In genomic region chr6:48994811-48995210, GRCh38 we compare ENCODE assay signal across 28 cellular contexts.
DNase-seq lines count a peak whose midpoint lies in the region; ATAC-seq, FAIRE-seq and TF ChIP-seq lines count a peak whose summit lies in the region.
"Had no signal": no experiment of that assay in that cellular context is flagged by ENCODE, and none has a peak within 500 bp of the region (broad histone marks: within the 10 kb centered on the region; RNA-seq: fewer than 3 reads in every experiment).

No MANE protein-coding gene starts in this region.

- TF ChIP-seq POLR2A in HepG2 (IDR thresholded peaks at IDR 0.05; ENCODE audit: insufficient read depth in 1 of 2, low read depth in 2 of 2, low read length in 2 of 2) (no peak), right lobe of liver (IDR thresholded peaks at IDR 0.05) (no peak), GM12878 (IDR thresholded peaks at IDR 0.05; ENCODE audit: low read depth, low read length) (no peak)

- TF ChIP-seq RAD21 in HepG2 (CRISPR knock-in tag; IDR thresholded peaks at IDR 0.05) (no peak), GM12878 (IDR thresholded peaks at IDR 0.05; ENCODE audit: insufficient read depth, low read depth, low read length) (no peak)

- WGBS in HepG2 (ENCODE audit: low lambda C conversion rate): 0% methylated on average over 2 of the region's 2 CpGs
- 42% methylated on average over 2 of the region's 2 CpGs for WGBS in right lobe of liver (ENCODE audit: insufficient coverage, low coverage, low lambda C conversion rate, missing lambda C conversion rate)
- 0% methylated on average over 2 of the region's 2 CpGs for WGBS in GM12878 (ENCODE audit: insufficient coverage, insufficient replicate concordance, low lambda C conversion rate, missing lambda C conversion rate)

- SMC1A ChIA-PET in GM12878 (lab: Charles Lee; ENCODE audit: uncharacterized antibody, unreplicated experiment): no interaction called here

- in situ Hi-C loops in HepG2 (cut with HindIII; ENCODE audit: extremely low pct_ligation_motif_present, low pct_unique_long_range_greater_than_20kb): no loop called here
- in situ Hi-C loops in GM12878 (cut with MboI): no loop called here

- ATAC-seq in HepG2 (peak; percentile 66), right lobe of liver (no peak), GM12878 (peak; percentile 31)
- ATAC-seq: right cardiac atrium; stimulated activated naive B cell treated with anti-CD40 and anti-IgM and Interleukin-4, amounts not matched to agents 10 μg/mL and 1 μg/mL and 100 μg/mL, for 72 hours had no signal

- H3K27ac ChIP-seq in HepG2 (ENCODE audit: extremely low read length, insufficient read depth, low read length) (no peak overlapping the region), right lobe of liver (no peak overlapping the region), GM12878 (ENCODE audit: control insufficient read depth, insufficient read depth) (no peak overlapping the region)
- H3K27ac ChIP-seq: coronary artery, parathyroid adenoma, SK-N-MC, suprapubic skin had no signal

- H3K4me3 ChIP-seq in HepG2 (replicated peaks in 1 of 3; ENCODE audit: insufficient read depth in 1 of 3, low read depth in 2 of 3, low read length in 3 of 3): no peak overlapping the region
- H3K4me3 ChIP-seq in right lobe of liver: no peak overlapping the region
- no peak overlapping the region for H3K4me3 ChIP-seq in GM12878
- H3K4me3 ChIP-seq: coronary artery, SK-N-MC, suprapubic skin had no signal

- H3K36me3 ChIP-seq in HepG2 (replicated peaks in 1 of 2; ENCODE audit: control insufficient read depth in 1 of 2, insufficient read depth in 2 of 2, low read length in 2 of 2) (no peaks in the 10 kb centered on the region), right lobe of liver (no peaks in the 10 kb centered on the region), GM12878 (ENCODE audit: control insufficient read depth in 2 of 2, insufficient read depth in 2 of 2, low read length in 1 of 2) (no peaks in the 10 kb centered on the region)
- H3K36me3 ChIP-seq: suprapubic skin had no signal

- TF ChIP-seq EP300 in HepG2 (IDR thresholded peaks at IDR 0.05; ENCODE audit: low read depth in 2 of 2, low read length in 2 of 2) (no peak), HepG2 (CRISPR knock-in tag; IDR thresholded peaks at IDR 0.05; ENCODE audit: borderline replicate concordance) (no peak), GM12878 (IDR thresholded peaks at IDR 0.05; ENCODE audit: borderline replicate concordance in 1 of 2, control insufficient read depth in 1 of 2, low read depth in 2 of 2, low read length in 2 of 2) (no peak)

- H3K9me3 ChIP-seq in HepG2 (ENCODE audit: low read length) (no peaks in the 10 kb centered on the region), right lobe of liver (no peaks in the 10 kb centered on the region), GM12878 (replicated peaks; ENCODE audit: control insufficient read depth, insufficient read depth, low read length) (no peaks in the 10 kb centered on the region)
- H3K9me3 ChIP-seq: suprapubic skin had no signal

- H2AFZ ChIP-seq in HepG2 (ENCODE audit: low read length) (no peak overlapping the region), GM12878 (ENCODE audit: control insufficient read depth, low read depth, low read length) (no peak overlapping the region)
- H2AFZ ChIP-seq: parathyroid adenoma had no signal

- H3K27me3 ChIP-seq in HepG2 (ENCODE audit: control insufficient read depth in 1 of 2, insufficient read depth in 2 of 2, low read length in 2 of 2): no peaks in the 10 kb centered on the region
- no peaks in the 10 kb centered on the region for H3K27me3 ChIP-seq in right lobe of liver
- H3K27me3 ChIP-seq in GM12878 (replicated peaks in 1 of 2; ENCODE audit: control insufficient read depth in 2 of 2, insufficient read depth in 2 of 2, low read length in 1 of 2): no peaks in the 10 kb centered on the region
- H3K27me3 ChIP-seq: suprapubic skin had no signal

- H3K4me2 ChIP-seq in HepG2 (ENCODE audit: low read depth, low read length) (no peak overlapping the region), GM12878 (ENCODE audit: control insufficient read depth, insufficient read depth) (no peak overlapping the region)

- POLR2A ChIA-PET in HepG2 (lab: Yijun Ruan, JAX): no interaction called here
- POLR2A ChIA-PET in GM12878 (lab: Charles Lee): no interaction called here

- H3K9ac ChIP-seq in HepG2 (ENCODE audit: insufficient read depth, low read depth, low read length): no peak overlapping the region
- no peak overlapping the region for H3K9ac ChIP-seq in GM12878 (ENCODE audit: control insufficient read depth, insufficient read depth, low read length)
- H3K9ac ChIP-seq: parathyroid adenoma had no signal

- no peaks in the 10 kb centered on the region for H3K79me2 ChIP-seq in HepG2 (ENCODE audit: insufficient read depth, low read length)
- no peaks in the 10 kb centered on the region for H3K79me2 ChIP-seq in GM12878 (ENCODE audit: control insufficient read depth, insufficient read depth, low read length)
- H3K79me2 ChIP-seq: parathyroid adenoma had no signal

- H3K4me1 ChIP-seq in HepG2 (ENCODE audit: insufficient read depth, low read length) (no peaks in the 10 kb centered on the region), right lobe of liver (no peaks in the 10 kb centered on the region), GM12878 (ENCODE audit: control insufficient read depth, insufficient read depth, low read length) (no peaks in the 10 kb centered on the region)
- H3K4me1 ChIP-seq: parathyroid adenoma, suprapubic skin had no signal

- BruUV-seq in HepG2 (replicated peaks; lab: Mats Ljungman, UMichigan) (no TSS peak), GM12878 (replicated peaks; lab: Mats Ljungman, UMichigan) (no TSS peak)

- DNase-seq in HepG2 (ENCODE audit: low spot score): no peak
- no peak for DNase-seq in right lobe of liver
- peak; percentile 52 for DNase-seq in NCI-H446 treated with DMSO at 0.1 percent for 48 hours (lab: John Stamatoyannopoulos, UW)
- DNase-seq in GM12878 (ENCODE audit: low read depth, low spot score): no peak
- DNase-seq in NCI-H2107 (lab: John Stamatoyannopoulos, UW): no peak
- DNase-seq in NCI-H510A treated with DMSO at 0.1 percent for 48 hours (lab: John Stamatoyannopoulos, UW): no peak
- no peak for DNase-seq in GF-D8 (lab: John Stamatoyannopoulos, UW)
- DNase-seq in ureter (ENCODE audit: low spot score): no peak
- DNase-seq: ACHN; activated B cell treated with CpG ODN at 0.5 μM for 24 hours; activated naive CD4-positive, alpha-beta T cell treated with anti-CD3 and anti-CD28 coated beads, Interleukin-2, amount 10 ng/mL, durations not matched to agents 7 days and 5 days; amniotic stem cell; C1 segment of cervical spinal cord; hypothalamus; NCI-H1092 treated with DMSO at 0.1 percent for 48 hours; NCI-H2029 treated with DMSO at 0.1 percent for 48 hours; NCI-H345; nephron progenitor cell; right cardiac atrium; stimulated activated CD4-positive, alpha-beta T cell treated with anti-CD3 and anti-CD28 coated beads, Interleukin-4, amount 100 ng/mL, for 24 hours; stimulated activated naive B cell treated with anti-CD40 and anti-IgM and Interleukin-4, amounts not matched to agents 10 μg/mL and 1 μg/mL and 100 μg/mL, for 72 hours; T-helper 2 cell had no signal

- CTCF ChIA-PET in HepG2 (lab: Yijun Ruan, JAX; ENCODE audit: low intra/inter-chr PET ratio, low total read pairs): no interaction called here
- CTCF ChIA-PET in GM12878 (lab: Yijun Ruan, JAX): interaction anchor here (1.6 kb wide), 1 partner anchor 1207 kb away, joined by 3 read pairs; no protein-coding TSS in a partner anchor

- H4K20me1 ChIP-seq in HepG2 (ENCODE audit: insufficient read depth, low read length) (no peaks in the 10 kb centered on the region), GM12878 (ENCODE audit: control insufficient read depth, insufficient read depth) (no peaks in the 10 kb centered on the region)

- no peak for FAIRE-seq in HepG2 (lab: Jason Lieb, UNC)
- FAIRE-seq in GM12878 (lab: Jason Lieb, UNC): no peak
- FAIRE-seq: keratinocyte, urothelium cell line had no signal

- RAD21 ChIA-PET in GM12878 (lab: Charles Lee; ENCODE audit: unreplicated experiment): no interaction called here

- intact Hi-C loops in HepG2 (cut with micrococcal nuclease; ENCODE audit: unreplicated experiment) (no loop called here), right lobe of liver (cut with DNase I) (no loop called here), GM12878 (cut with micrococcal nuclease; ENCODE audit: unreplicated experiment) (no loop called here)

- no peak for TF ChIP-seq CTCF in HepG2 (CRISPR knock-in tag; IDR thresholded peaks at IDR 0.05)
- no peak for TF ChIP-seq CTCF in right lobe of liver (IDR thresholded peaks at IDR 0.05)
- no peak for TF ChIP-seq CTCF in GM12878 (IDR thresholded peaks at IDR 0.05 in 2 of 3, conservative IDR thresholded peaks at IDR 0.05 in 1 of 3; ENCODE audit: control insufficient read depth in 2 of 3, extremely low read depth in 1 of 3, insufficient read depth in 1 of 3, low read depth in 3 of 3, low read length in 3 of 3)

TF ChIP-seq in HepG2, 621 proteins besides CTCF, POLR2A, EP300 and RAD21 (continues in another document):
- TF ChIP-seq ZNF496 (CRISPR knock-in tag; IDR thresholded peaks at IDR 0.05; ENCODE audit: insufficient replicate concordance) (no peak), XRCC5 (optimal IDR thresholded peaks at IDR 0.05; ENCODE audit: low read length) (no peak), TBX2 (CRISPR knock-in tag; IDR thresholded peaks at IDR 0.05; ENCODE audit: borderline replicate concordance) (no peak)
- TF ChIP-seq, protein P1, sequence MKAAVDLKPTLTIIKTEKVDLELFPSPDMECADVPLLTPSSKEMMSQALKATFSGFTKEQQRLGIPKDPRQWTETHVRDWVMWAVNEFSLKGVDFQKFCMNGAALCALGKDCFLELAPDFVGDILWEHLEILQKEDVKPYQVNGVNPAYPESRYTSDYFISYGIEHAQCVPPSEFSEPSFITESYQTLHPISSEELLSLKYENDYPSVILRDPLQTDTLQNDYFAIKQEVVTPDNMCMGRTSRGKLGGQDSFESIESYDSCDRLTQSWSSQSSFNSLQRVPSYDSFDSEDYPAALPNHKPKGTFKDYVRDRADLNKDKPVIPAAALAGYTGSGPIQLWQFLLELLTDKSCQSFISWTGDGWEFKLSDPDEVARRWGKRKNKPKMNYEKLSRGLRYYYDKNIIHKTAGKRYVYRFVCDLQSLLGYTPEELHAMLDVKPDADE (CRISPR knock-in tag; IDR thresholded peaks at IDR 0.05): no peak

TF ChIP-seq in GM12878, 131 proteins besides CTCF, POLR2A, EP300 and RAD21 (continues in another document):
- no peak for TF ChIP-seq USF1 (IDR thresholded peaks at IDR 0.05; ENCODE audit: borderline replicate concordance, extremely low read length, insufficient read depth, low read depth, low read length)

Comparison
In these comparisons a context has a peak if more than half of its experiments do, and no peak if none do; other contexts are left out.
1. ATAC-seq: peak in HepG2 (single experiment) and GM12878 (single experiment); none in right lobe of liver (0 of 4).